7 cellular contexts compared by ENCODE assay signal in the genomic region with DNA sequence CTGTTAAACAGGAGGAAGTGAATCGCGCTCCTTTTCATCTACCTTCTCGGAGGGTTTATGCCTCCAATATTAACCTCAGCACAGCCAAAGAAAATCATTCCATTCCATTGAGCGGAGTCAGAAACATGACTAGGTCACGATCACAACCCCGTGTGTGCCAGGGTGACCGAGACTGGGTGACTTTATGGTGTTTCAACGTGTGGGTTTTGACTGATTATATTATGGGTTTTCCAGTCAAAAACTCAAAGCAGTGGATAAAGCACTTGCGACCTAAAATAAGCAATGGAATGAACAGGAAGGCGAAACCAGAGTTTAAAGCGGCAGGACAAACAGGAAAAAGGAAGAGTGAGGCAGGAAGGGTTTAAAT. TPM values are rescaled to one million over a fixed set of nuclear protein-coding genes. Genes with fewer than 3 reads are reported as not detected.
A peak's percentile ranks its signal among the peaks of the same experiment; 100 is the strongest.
DNase-seq lines count a peak whose midpoint lies in the region; ATAC-seq lines count a peak whose summit lies in the region.
"Had no signal": no experiment of that assay in that cellular context is flagged by ENCODE, and none has a peak within 500 bp of the region (broad histone marks: within the 10 kb centered on the region; RNA-seq: fewer than 3 reads in every experiment).

No MANE protein-coding gene starts in this region.

- ATAC-seq in activated T-helper 17 cell treated with anti-CD3 and anti-CD28 coated beads, Interleukin-2, amount 50 U/mL, for 72 hours (replicated peaks): no peak
- ATAC-seq in HG02759 (IDR thresholded peaks at IDR 0.05; ENCODE audit: unreplicated experiment) (no peak), GM21360 (IDR thresholded peaks at IDR 0.05; ENCODE audit: unreplicated experiment) (no peak)

- H3K4me1 Mint-ChIP-seq in activated T-helper 17 cell treated with anti-CD3 and anti-CD28 coated beads, Interleukin-2, amount 50 U/mL, for 72 hours: peaks cover 12% of the 10 kb centered on the region

- peaks cover 9% of the 10 kb centered on the region for H3K36me3 Mint-ChIP-seq in activated T-helper 17 cell treated with anti-CD3 and anti-CD28 coated beads, Interleukin-2, amount 50 U/mL, for 72 hours (ENCODE audit: low read depth)

- DNase-seq in Daoy (ENCODE audit: low read depth) (peak; percentile 50), germinal center (ENCODE audit: low spot score) (no peak)

- peak overlapping the region; percentile 82 for H3K27ac ChIP-seq in muscle layer of colon (ENCODE audit: low read depth, low read length)

- peak overlapping the region; percentile 60 for H3K9ac ChIP-seq in muscle layer of colon (ENCODE audit: low read length)

- no peaks in the 10 kb centered on the region for H3K9me3 Mint-ChIP-seq in activated T-helper 17 cell treated with anti-CD3 and anti-CD28 coated beads, Interleukin-2, amount 50 U/mL, for 72 hours

- no peaks in the 10 kb centered on the region for H3K36me3 ChIP-seq in muscle layer of colon (ENCODE audit: insufficient read depth, low read length)

- H3K27me3 ChIP-seq in muscle layer of colon (ENCODE audit: control insufficient read depth in 1 of 2, insufficient read depth in 2 of 2, low read length in 2 of 2): no peaks in the 10 kb centered on the region

- H3K4me3 Mint-ChIP-seq in activated T-helper 17 cell treated with anti-CD3 and anti-CD28 coated beads, Interleukin-2, amount 50 U/mL, for 72 hours: peak overlapping the region; percentile 89

- H3K27ac Mint-ChIP-seq in activated T-helper 17 cell treated with anti-CD3 and anti-CD28 coated beads, Interleukin-2, amount 50 U/mL, for 72 hours: peak overlapping the region; percentile 87

- peaks cover 4% of the 10 kb centered on the region for H3K4me1 ChIP-seq in muscle layer of colon (ENCODE audit: insufficient read depth, low read length)

- H3K27me3 Mint-ChIP-seq in activated T-helper 17 cell treated with anti-CD3 and anti-CD28 coated beads, Interleukin-2, amount 50 U/mL, for 72 hours: peaks cover 4% of the 10 kb centered on the region

- H3K4me3 ChIP-seq in muscle layer of colon (ENCODE audit: low read depth in 1 of 2, low read length in 2 of 2): peak overlapping the region; percentile 44 to 62

- H3K9me3 ChIP-seq in muscle layer of colon (ENCODE audit: low read length): no peaks in the 10 kb centered on the region

RNA-seq across cellular contexts. Expression of a gene that starts 1.4 kb away (rescaled TPM):
- 5.6 and 6.1 TPM in 2 replicates for total RNA-seq in Daoy (2014; rRNA removed; shearing (Covaris generic))
- total RNA-seq in activated T-helper 17 cell treated with anti-CD3 and anti-CD28 coated beads, Interleukin-2, amount 50 U/mL, for 72 hours: 1 to 10 TPM; 6.5 to 7.4 TPM

RNA-seq across cellular contexts. Expression of a gene that starts 10.6 kb away (rescaled TPM):
- 0.18 and 0.63 TPM in 2 replicates for total RNA-seq in Daoy (2014; rRNA removed; shearing (Covaris generic))
- not detected for total RNA-seq in activated T-helper 17 cell treated with anti-CD3 and anti-CD28 coated beads, Interleukin-2, amount 50 U/mL, for 72 hours
- total RNA-seq: glomerular endothelial cell had no signal

RNA-seq across cellular contexts. Expression of a gene that starts 34.6 kb away (rescaled TPM):
- total RNA-seq in Daoy (2014; rRNA removed; shearing (Covaris generic)): 31.3 and 47.0 TPM in 2 replicates
- total RNA-seq in activated T-helper 17 cell treated with anti-CD3 and anti-CD28 coated beads, Interleukin-2, amount 50 U/mL, for 72 hours: 100 to 1,000 TPM in 1 of 2 donors, 10 to 100 TPM in 1; 75.6 to 154 TPM

RNA-seq across cellular contexts. Expression of a gene that starts 35.5 kb away (rescaled TPM):
- 2.0 and 2.8 TPM in 2 replicates for total RNA-seq in Daoy (2014; rRNA removed; shearing (Covaris generic))
- 10 to 100 TPM; 29.7 to 88.5 TPM for total RNA-seq in activated T-helper 17 cell treated with anti-CD3 and anti-CD28 coated beads, Interleukin-2, amount 50 U/mL, for 72 hours
